In the genomic region with DNA sequence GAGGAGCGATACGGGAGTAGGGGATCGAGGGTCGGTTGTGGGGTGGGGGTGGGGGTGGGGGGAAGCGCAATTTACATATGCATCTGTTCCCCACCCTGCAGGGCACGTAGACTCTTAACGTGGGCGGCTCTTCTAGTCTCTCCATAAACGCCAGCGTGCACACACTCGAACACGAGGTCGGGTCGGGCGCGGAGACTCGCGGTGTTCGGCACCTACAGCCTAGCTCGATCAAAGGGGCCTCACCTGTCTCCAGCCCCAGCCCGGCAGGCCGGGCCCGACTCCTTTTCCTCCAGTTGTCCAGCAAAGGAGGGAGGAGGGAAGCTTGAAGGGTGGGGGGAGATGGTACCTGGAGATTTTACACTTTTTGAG, we compare ENCODE assay signal across 8 cellular contexts. TPM values are rescaled to one million over a fixed set of nuclear protein-coding genes. Genes with fewer than 3 reads are reported as not detected.
DNase-seq lines count a peak whose midpoint lies in the region; ATAC-seq and TF ChIP-seq lines count a peak whose summit lies in the region.

No MANE protein-coding gene starts in this region.

- peak overlapping the region; percentile 84 for H3K4me2 ChIP-seq in OCI-LY7 (ENCODE audit: low read length)

- peak overlapping the region; percentile 95 for H3K4me3 ChIP-seq in OCI-LY7 (ENCODE audit: low read depth, low read length, poor library complexity, severe bottlenecking)
- peak overlapping the region; percentile 83 to 94 for H3K4me3 ChIP-seq in gastroesophageal sphincter

- H3K27ac ChIP-seq in OCI-LY7 (ENCODE audit: low read depth, low read length, poor library complexity, severe bottlenecking), result peak overlapping the region; percentile 55
- H3K27ac ChIP-seq in gastroesophageal sphincter, result peak overlapping the region; percentile 65 to 90 (median 88)

- H2AFZ ChIP-seq in OCI-LY7 (ENCODE audit: low read length), result peak overlapping the region; percentile 75

- H3K9me3 ChIP-seq in OCI-LY7 (ENCODE audit: low read length) (no peaks in the 10 kb centered on the region), gastroesophageal sphincter (no peaks in the 10 kb centered on the region)

- 0% methylated on average over 2 of the region's 23 CpGs; no CpG with 5 or more reads in 1 of the 2 donors for WGBS in gastroesophageal sphincter (ENCODE audit: low coverage in 1 of 2), 2 donors

- peaks cover 26% of the 10 kb centered on the region for H3K4me1 Mint-ChIP-seq in activated T-helper 2 cell treated with anti-CD3 and anti-CD28 coated beads, Interferon-gamma antibody, Interleukin-2, Interleukin-4, amounts not matched to agents 10 μg/mL and 5 μg/mL and 100 μg/mL, durations not matched to agents 14 hours and 24 hours and 36 hours (ENCODE audit: low read depth)

- peak overlapping the region; percentile 89 for H3K4me3 Mint-ChIP-seq in activated T-helper 2 cell treated with anti-CD3 and anti-CD28 coated beads, Interferon-gamma antibody, Interleukin-2, Interleukin-4, amounts not matched to agents 10 μg/mL and 5 μg/mL and 100 μg/mL, durations not matched to agents 14 hours and 24 hours and 36 hours (ENCODE audit: low read depth)

- intact Hi-C loops in OCI-LY7 (cut with micrococcal nuclease; ENCODE audit: unreplicated experiment), result loop anchor here (2.0 kb wide), 1 partner anchor 17 kb away; a partner anchor contains a TSS
- intact Hi-C loops in activated T-helper 2 cell treated with anti-CD3 and anti-CD28 coated beads, Interferon-gamma antibody, Interleukin-2, Interleukin-4, amounts not matched to agents 10 μg/mL and 5 μg/mL and 100 μg/mL, durations not matched to agents 14 hours and 24 hours and 36 hours (cut with micrococcal nuclease), result no loop called here

- TF ChIP-seq CTCF in OCI-LY7 (conservative IDR thresholded peaks at IDR 0.05; ENCODE audit: low read length) (no peak), gastroesophageal sphincter (IDR thresholded peaks at IDR 0.05) (no peak)

- H3K9me3 Mint-ChIP-seq in activated T-helper 2 cell treated with anti-CD3 and anti-CD28 coated beads, Interferon-gamma antibody, Interleukin-2, Interleukin-4, amounts not matched to agents 10 μg/mL and 5 μg/mL and 100 μg/mL, durations not matched to agents 14 hours and 24 hours and 36 hours, result no peaks in the 10 kb centered on the region

- peaks cover 18% of the 10 kb centered on the region for H3K27me3 Mint-ChIP-seq in activated T-helper 2 cell treated with anti-CD3 and anti-CD28 coated beads, Interferon-gamma antibody, Interleukin-2, Interleukin-4, amounts not matched to agents 10 μg/mL and 5 μg/mL and 100 μg/mL, durations not matched to agents 14 hours and 24 hours and 36 hours (ENCODE audit: low read depth)

- peaks cover 30% of the 10 kb centered on the region for H3K4me1 ChIP-seq in OCI-LY7 (ENCODE audit: insufficient read depth, low read length, poor library complexity, severe bottlenecking)
- peaks cover 0 to 32% (median 4%) of the 10 kb centered on the region in 3 donors for H3K4me1 ChIP-seq in gastroesophageal sphincter

- H3K36me3 ChIP-seq in OCI-LY7 (ENCODE audit: insufficient read depth, low read length) (peaks cover 28% of the 10 kb centered on the region), gastroesophageal sphincter (peaks cover 0 to 9% of the 10 kb centered on the region in 2 donors)

- TF ChIP-seq POLR2A in gastroesophageal sphincter (IDR thresholded peaks at IDR 0.05), result no peak

- H3K9me2 ChIP-seq in OCI-LY7 (ENCODE audit: insufficient read depth, low read length), result no peaks in the 10 kb centered on the region

- POLR2A ChIA-PET in OCI-LY7 (lab: Charles Lee), result interaction anchor here (0.5 to 2.7 kb wide), 9 partner anchors 8 to 1308 kb away, joined by 3 to 35 read pairs (median 5); a partner anchor contains a TSS

- H3K79me2 ChIP-seq in OCI-LY7 (ENCODE audit: insufficient read depth, low read depth, low read length), result peaks cover 52% of the 10 kb centered on the region

- H4K20me1 ChIP-seq in OCI-LY7 (ENCODE audit: insufficient read depth, low read length), result peaks cover 13% of the 10 kb centered on the region; the same call in 1 of the 2 replicates

- ATAC-seq in GM18873 (IDR thresholded peaks at IDR 0.05; ENCODE audit: low FRiP score, unreplicated experiment) (peak; percentile 14), HG03103 (IDR thresholded peaks at IDR 0.05; ENCODE audit: low read depth, unreplicated experiment) (peak; percentile 40), gastroesophageal sphincter (peak; percentile 23)

- H3K27ac Mint-ChIP-seq in activated T-helper 2 cell treated with anti-CD3 and anti-CD28 coated beads, Interferon-gamma antibody, Interleukin-2, Interleukin-4, amounts not matched to agents 10 μg/mL and 5 μg/mL and 100 μg/mL, durations not matched to agents 14 hours and 24 hours and 36 hours, result peak overlapping the region; percentile 91

- TF ChIP-seq EP300 in gastroesophageal sphincter (IDR thresholded peaks at IDR 0.05), result no peak

- peaks cover 24% of the 10 kb centered on the region for H3K36me3 Mint-ChIP-seq in activated T-helper 2 cell treated with anti-CD3 and anti-CD28 coated beads, Interferon-gamma antibody, Interleukin-2, Interleukin-4, amounts not matched to agents 10 μg/mL and 5 μg/mL and 100 μg/mL, durations not matched to agents 14 hours and 24 hours and 36 hours (ENCODE audit: low read depth)

- H3K27me3 ChIP-seq in gastroesophageal sphincter, result peaks cover 12% of the 10 kb centered on the region

- DNase-seq in AML-193 (lab: John Stamatoyannopoulos, UW) (peak; percentile 23 to 49), OCI-LY7 (ENCODE audit: low spot score) (peak; percentile 72), nucleus accumbens (lab: John Stamatoyannopoulos, UW) (peak in 33 of 56 donors; percentile 7 to 48 (median 33)), GDM1 (lab: John Stamatoyannopoulos, UW) (no peak)
- peak; percentile 32 for DNase-seq in activated T-helper 2 cell treated with anti-CD3 and anti-CD28 coated beads, Interferon-gamma antibody, Interleukin-2, Interleukin-4, amounts not matched to agents 10 μg/mL and 5 μg/mL and 100 μg/mL, durations not matched to agents 14 hours and 24 hours and 36 hours (ENCODE audit: low spot score)

- CTCF ChIA-PET in OCI-LY7 (lab: Charles Lee; ENCODE audit: unreplicated experiment), result interaction anchor here (0.6 to 1.2 kb wide), 2 partner anchors 17 to 21 kb away, joined by 3 to 5 read pairs; a partner anchor contains a TSS

- no TSS peak for BruUV-seq in OCI-LY7 (replicated peaks; lab: Mats Ljungman, UMichigan)

RNA-seq across cellular contexts. Expression of a gene that starts 0.5 kb away (rescaled TPM):
- 70.4 and 73.9 TPM in 2 replicates for total RNA-seq in OCI-LY7 (2014; rRNA removed; shearing (Covaris generic))
- 46.4 TPM in 2 replicates for total RNA-seq in OCI-LY7 (2022)
- 59.7 and 66.6 TPM in 2 replicates for total RNA-seq in activated T-helper 2 cell treated with anti-CD3 and anti-CD28 coated beads, Interferon-gamma antibody, Interleukin-2, Interleukin-4, amounts not matched to agents 10 μg/mL and 5 μg/mL and 100 μg/mL, durations not matched to agents 14 hours and 24 hours and 36 hours
- total RNA-seq in gastroesophageal sphincter, result 10 to 100 TPM; 32.6 to 45.8 (median 42.1) TPM

RNA-seq across cellular contexts. Expression of a gene that starts 17.8 kb away (rescaled TPM):
- 0.41 and 1.1 TPM in 2 replicates for total RNA-seq in OCI-LY7 (2014; rRNA removed; shearing (Covaris generic))
- 0.44 and 0.46 TPM in 2 replicates for total RNA-seq in OCI-LY7 (2022)
- total RNA-seq in activated T-helper 2 cell treated with anti-CD3 and anti-CD28 coated beads, Interferon-gamma antibody, Interleukin-2, Interleukin-4, amounts not matched to agents 10 μg/mL and 5 μg/mL and 100 μg/mL, durations not matched to agents 14 hours and 24 hours and 36 hours, result 0.46 and 0.67 TPM in 2 replicates
- total RNA-seq in gastroesophageal sphincter, result 10 to 100 TPM; 11.5 to 26.7 (median 18.1) TPM
